12 cellular contexts compared by ENCODE assay signal in genomic region chr1:23436520-23437354, GRCh38. TPM values are rescaled to one million over a fixed set of nuclear protein-coding genes. Genes with fewer than 3 reads are reported as not detected.
DNase-seq lines count a peak whose midpoint lies in the region; ATAC-seq and TF ChIP-seq lines count a peak whose summit lies in the region.
"Had no signal": no experiment of that assay in that cellular context is flagged by ENCODE, and none has a peak within 500 bp of the region (broad histone marks: within the 10 kb centered on the region; RNA-seq: fewer than 3 reads in every experiment).

No MANE protein-coding gene starts in this region.

- ATAC-seq in HCT116 (peak; percentile 100), esophagus mucosa (peak; percentile 14), HG03432 (IDR thresholded peaks at IDR 0.05; ENCODE audit: unreplicated experiment) (no peak), HG03469 (IDR thresholded peaks at IDR 0.05; ENCODE audit: unreplicated experiment) (no peak)
- ATAC-seq: body of pancreas had no signal

- CTCF ChIA-PET in HCT116 (lab: Charles Lee), result no interaction called here

- TF ChIP-seq CTCF in HCT116 (IDR thresholded peaks at IDR 0.05 in 2 of 3, conservative IDR thresholded peaks at IDR 0.05 in 1 of 3; ENCODE audit: borderline replicate concordance in 1 of 3, insufficient read depth in 1 of 3, low read depth in 2 of 3, low read length in 2 of 3) (no peak), WERI-Rb-1 (IDR thresholded peaks at IDR 0.05; ENCODE audit: low read depth, low read length) (no peak)

- no CpG with 5 or more reads among the region's 49 CpGs for WGBS in trophoblast cell (ENCODE audit: extremely low coverage, insufficient coverage, insufficient read length)

- no peak overlapping the region for H3K14ac ChIP-seq in trophoblast cell (ENCODE audit: low read length)

- H3K4me3 ChIP-seq in HCT116 (replicated peaks in 1 of 2; ENCODE audit: low read depth in 1 of 2, low read length in 2 of 2), result no peak overlapping the region
- no peak overlapping the region for H3K4me3 ChIP-seq in WERI-Rb-1 (ENCODE audit: low read depth, low read length)
- H3K4me3 ChIP-seq in trophoblast cell (ENCODE audit: low read depth, low read length), result no peak overlapping the region
- H3K4me3 ChIP-seq: body of pancreas, HAP-1 had no signal

- intact Hi-C loops in HCT116 (cut with micrococcal nuclease), result no loop called here

- TF ChIP-seq POLR2A in HCT116 (IDR thresholded peaks at IDR 0.05; ENCODE audit: borderline replicate concordance, extremely low read depth, insufficient read depth, insufficient read length), result no peak

- no peak overlapping the region for H2AFZ ChIP-seq in HCT116 (ENCODE audit: low read depth, low read length, poor library complexity, severe bottlenecking)
- H2AFZ ChIP-seq in trophoblast cell (ENCODE audit: insufficient read depth, low read length, poor library complexity), result no peak overlapping the region

- no peaks in the 10 kb centered on the region; a peak in 1 of 4 replicates for H3K36me3 ChIP-seq in HCT116 (ENCODE audit: control insufficient read depth in 1 of 2, insufficient read depth in 2 of 2, low read length in 2 of 2)
- H3K36me3 ChIP-seq in WERI-Rb-1, result peaks cover 20% of the 10 kb centered on the region
- peaks cover 35 to 40% of the 10 kb centered on the region in 2 experiments for H3K36me3 ChIP-seq in trophoblast cell (ENCODE audit: control insufficient read depth in 1 of 2, insufficient read depth in 2 of 2, low read length in 2 of 2)
- H3K36me3 ChIP-seq: neutrophil had no signal

- no peaks in the 10 kb centered on the region for H3K9me2 ChIP-seq in HCT116 (ENCODE audit: insufficient read depth)

- H2AK5ac ChIP-seq in trophoblast cell (ENCODE audit: low read length), result no peak overlapping the region

- H4K12ac ChIP-seq in trophoblast cell (ENCODE audit: low read depth, low read length), result no peak overlapping the region

- no peaks in the 10 kb centered on the region for H3K79me1 ChIP-seq in trophoblast cell (ENCODE audit: low read length)

- H4K20me1 ChIP-seq in HCT116 (ENCODE audit: insufficient read depth), result no peaks in the 10 kb centered on the region

- TF ChIP-seq RAD21 in HCT116 (IDR thresholded peaks at IDR 0.05; ENCODE audit: low read depth), result no peak

- H2BK12ac ChIP-seq in trophoblast cell (ENCODE audit: low read length), result no peak overlapping the region

- H3K4me1 ChIP-seq in HCT116 (ENCODE audit: control insufficient read depth in 1 of 2, insufficient read depth in 2 of 2, low read length in 2 of 2) (peaks cover 3 to 13% of the 10 kb centered on the region in 2 experiments; a peak in 3 of 4 replicates), trophoblast cell (ENCODE audit: control insufficient read depth in 1 of 2, insufficient read depth in 2 of 2, low read length in 2 of 2) (no peaks in the 10 kb centered on the region)
- H3K4me1 ChIP-seq: body of pancreas, HAP-1 had no signal

- POLR2A ChIA-PET in HCT116 (lab: Charles Lee), result no interaction called here

- no peak overlapping the region for H2BK120ac ChIP-seq in trophoblast cell (ENCODE audit: insufficient read depth, low read length, poor library complexity)

- H3K9ac ChIP-seq in HCT116 (ENCODE audit: low read length) (no peak overlapping the region), trophoblast cell (ENCODE audit: low read length) (no peak overlapping the region)

- H3K23ac ChIP-seq in trophoblast cell (ENCODE audit: low read length), result no peak overlapping the region

- H3K79me2 ChIP-seq in HCT116 (ENCODE audit: insufficient read depth, low read length) (no peaks in the 10 kb centered on the region), trophoblast cell (ENCODE audit: control insufficient read depth, insufficient read depth, low read length, poor library complexity) (no peaks in the 10 kb centered on the region)

- DNase-seq in HCT116 (ENCODE audit: low read depth, low spot score) (no peak), WERI-Rb-1 (peak; percentile 65), trophoblast cell (peak; percentile 87 to 89), COLO668 (lab: John Stamatoyannopoulos, UW; ENCODE audit: unreplicated experiment) (no peak), hepatic stellate cell (ENCODE audit: low spot score) (no peak)
- DNase-seq: IMR-90 had no signal

- BruUV-seq in HCT116 (replicated peaks; lab: Mats Ljungman, UMichigan), result no TSS peak

- no peak overlapping the region for H3K18ac ChIP-seq in trophoblast cell (ENCODE audit: low read length)

- H3K27ac ChIP-seq in HCT116 (ENCODE audit: low read depth, low read length), result no peak overlapping the region
- peak overlapping the region; percentile 43; the same call in 1 of the 2 replicates for H3K27ac ChIP-seq in WERI-Rb-1
- no peak overlapping the region for H3K27ac ChIP-seq in trophoblast cell (ENCODE audit: low read depth, low read length)
- H3K27ac ChIP-seq: body of pancreas, neutrophil had no signal

- H3K27me3 ChIP-seq in HCT116 (ENCODE audit: insufficient read depth, low read length) (no peaks in the 10 kb centered on the region), WERI-Rb-1 (ENCODE audit: insufficient read depth, low read depth, severe bottlenecking) (no peaks in the 10 kb centered on the region), trophoblast cell (ENCODE audit: insufficient read depth, low read length) (no peaks in the 10 kb centered on the region)
- H3K27me3 ChIP-seq: body of pancreas had no signal

- RAD21 ChIA-PET in HCT116 (lab: Charles Lee; ENCODE audit: low non-redundant PET in 1 of 2, low total read pairs in 2 of 2, uncharacterized antibody in 2 of 2, unreplicated experiment in 2 of 2), result no interaction called here

- H2BK5ac ChIP-seq in trophoblast cell (ENCODE audit: low read depth, low read length, poor library complexity), result no peak overlapping the region

- no peak overlapping the region for H4K91ac ChIP-seq in trophoblast cell (ENCODE audit: low read depth, low read length)

- no peak overlapping the region for H3K4ac ChIP-seq in trophoblast cell (ENCODE audit: low read depth, low read length)

- H3K9me3 ChIP-seq in HCT116 (ENCODE audit: control insufficient read depth in 1 of 2, insufficient read depth in 1 of 2, low read depth in 1 of 2, low read length in 2 of 2) (no peaks in the 10 kb centered on the region), WERI-Rb-1 (ENCODE audit: severe bottlenecking) (no peaks in the 10 kb centered on the region), trophoblast cell (ENCODE audit: insufficient read depth, low read depth, low read length) (no peaks in the 10 kb centered on the region)
- H3K9me3 ChIP-seq: body of pancreas, HAP-1, neutrophil had no signal

- H3K4me2 ChIP-seq in HCT116 (ENCODE audit: low read length) (peak overlapping the region; percentile 21), trophoblast cell (ENCODE audit: low read length) (no peak overlapping the region)

- no peak overlapping the region for H4K8ac ChIP-seq in trophoblast cell (ENCODE audit: low read depth, low read length)

TF ChIP-seq in HCT116, 20 proteins besides CTCF, POLR2A, EP300 and RAD21:
- TF ChIP-seq FOSL1 (IDR thresholded peaks at IDR 0.05; ENCODE audit: low read depth) (no peak), MAX (IDR thresholded peaks at IDR 0.05) (no peak), ZNF274 (IDR thresholded peaks at IDR 0.05; ENCODE audit: low read depth, low read length) (no peak), POLR2AphosphoS5 (IDR thresholded peaks at IDR 0.05; ENCODE audit: low read depth, low read length) (no peak), ELF1 (IDR thresholded peaks at IDR 0.05; ENCODE audit: borderline replicate concordance, low read depth) (no peak), ATF3 (IDR thresholded peaks at IDR 0.05) (no peak), EZH2 (IDR thresholded peaks at IDR 0.05) (no peak), YY1 (IDR thresholded peaks at IDR 0.05; ENCODE audit: extremely low read depth, insufficient replicate concordance, low read depth, low read length) (no peak), SP1 (IDR thresholded peaks at IDR 0.05; ENCODE audit: low read depth) (no peak)
TF ChIP-seq in HCT116: peak in this region for 0.

RNA-seq across cellular contexts. Expression of gene TCEA3, which starts 12.2 kb away (rescaled TPM):
- 3.7 TPM for total RNA-seq in HCT116 (2021; ENCODE audit: unreplicated experiment)
- 4.4 and 4.6 TPM in 2 replicates for polyA plus RNA-seq in HCT116 (2012)
- 25.6 TPM for total RNA-seq in esophagus mucosa
- 0.56 and 0.59 TPM in 2 replicates for polyA plus RNA-seq in trophoblast cell (2013)

RNA-seq across cellular contexts. Expression of gene ASAP3, which starts 47.2 kb away (rescaled TPM):
- 19.7 TPM for total RNA-seq in HCT116 (2021; ENCODE audit: unreplicated experiment)
- polyA plus RNA-seq in HCT116 (2012), result 9.9 and 11.9 TPM in 2 replicates
- total RNA-seq in esophagus mucosa, result 31.5 TPM
- polyA plus RNA-seq in trophoblast cell (2013), result 12.8 and 13.6 TPM in 2 replicates

Comparison
In these comparisons a context has a peak if more than half of its experiments do, and no peak if none do; other contexts are left out.
1. ATAC-seq: peak in HCT116 (single experiment) and esophagus mucosa (single experiment); none in HG03432 (single experiment) and HG03469 (single experiment).
2. DNase-seq: peak in WERI-Rb-1 (single experiment) and trophoblast cell (2 of 2); none in HCT116 (single experiment), COLO668 (single experiment) and hepatic stellate cell (single experiment).